In genomic region chr3:191296041-191296541, GRCh38 we compare ENCODE assay signal across 10 cellular contexts. TPM values are rescaled to one million over a fixed set of nuclear protein-coding genes. Genes with fewer than 3 reads are reported as not detected.
DNase-seq lines count a peak whose midpoint lies in the region; ATAC-seq lines count a peak whose summit lies in the region.
"Had no signal": no experiment of that assay in that cellular context is flagged by ENCODE, and none has a peak within 500 bp of the region (broad histone marks: within the 10 kb centered on the region; RNA-seq: fewer than 3 reads in every experiment).

No MANE protein-coding gene starts in this region.

- H3K27ac Mint-ChIP-seq in activated naive CD8-positive, alpha-beta T cell treated with anti-CD3 and anti-CD28 coated beads, Interleukin-2, amount 50 U/mL, for 24 hours = no peak overlapping the region
- H3K27ac Mint-ChIP-seq in activated naive CD8-positive, alpha-beta T cell treated with anti-CD3 and anti-CD28 coated beads for 36 hours = no peak overlapping the region
- H3K27ac Mint-ChIP-seq in natural killer cell treated with Interleukin-12 subunit alpha and Interleukin-12 subunit beta and Interleukin-15 and Interleukin-18, amount 100 ng/mL, for 72 hours = no peak overlapping the region
- H3K27ac Mint-ChIP-seq: brain had no signal

- H3K27me3 Mint-ChIP-seq in activated naive CD8-positive, alpha-beta T cell treated with anti-CD3 and anti-CD28 coated beads, Interleukin-2, amount 50 U/mL, for 24 hours = no peaks in the 10 kb centered on the region
- peaks cover 3% of the 10 kb centered on the region for H3K27me3 Mint-ChIP-seq in activated naive CD8-positive, alpha-beta T cell treated with anti-CD3 and anti-CD28 coated beads for 36 hours
- peaks cover 0 to 2% of the 10 kb centered on the region in 2 donors for H3K27me3 Mint-ChIP-seq in natural killer cell treated with Interleukin-12 subunit alpha and Interleukin-12 subunit beta and Interleukin-15 and Interleukin-18, amount 100 ng/mL, for 72 hours
- H3K27me3 Mint-ChIP-seq: brain had no signal

- no peak overlapping the region for H3K4me3 Mint-ChIP-seq in activated naive CD8-positive, alpha-beta T cell treated with anti-CD3 and anti-CD28 coated beads, Interleukin-2, amount 50 U/mL, for 24 hours
- no peak overlapping the region for H3K4me3 Mint-ChIP-seq in activated naive CD8-positive, alpha-beta T cell treated with anti-CD3 and anti-CD28 coated beads for 36 hours
- no peak overlapping the region for H3K4me3 Mint-ChIP-seq in natural killer cell treated with Interleukin-12 subunit alpha and Interleukin-12 subunit beta and Interleukin-15 and Interleukin-18, amount 100 ng/mL, for 72 hours
- H3K4me3 Mint-ChIP-seq: brain had no signal

- no peaks in the 10 kb centered on the region for H3K36me3 Mint-ChIP-seq in activated naive CD8-positive, alpha-beta T cell treated with anti-CD3 and anti-CD28 coated beads, Interleukin-2, amount 50 U/mL, for 24 hours (ENCODE audit: low read depth)
- no peaks in the 10 kb centered on the region for H3K36me3 Mint-ChIP-seq in activated naive CD8-positive, alpha-beta T cell treated with anti-CD3 and anti-CD28 coated beads for 36 hours
- H3K36me3 Mint-ChIP-seq in natural killer cell treated with Interleukin-12 subunit alpha and Interleukin-12 subunit beta and Interleukin-15 and Interleukin-18, amount 100 ng/mL, for 72 hours = no peaks in the 10 kb centered on the region
- H3K36me3 Mint-ChIP-seq: brain had no signal

- peaks cover 24% of the 10 kb centered on the region for H3K4me1 Mint-ChIP-seq in activated naive CD8-positive, alpha-beta T cell treated with anti-CD3 and anti-CD28 coated beads, Interleukin-2, amount 50 U/mL, for 24 hours
- no peaks in the 10 kb centered on the region for H3K4me1 Mint-ChIP-seq in activated naive CD8-positive, alpha-beta T cell treated with anti-CD3 and anti-CD28 coated beads for 36 hours
- H3K4me1 Mint-ChIP-seq in natural killer cell treated with Interleukin-12 subunit alpha and Interleukin-12 subunit beta and Interleukin-15 and Interleukin-18, amount 100 ng/mL, for 72 hours (ENCODE audit: low read depth in 2 of 2) = no peaks in the 10 kb centered on the region
- H3K4me1 Mint-ChIP-seq: brain had no signal

- peak; percentile 24 for ATAC-seq in activated naive CD8-positive, alpha-beta T cell treated with anti-CD3 and anti-CD28 coated beads, Interleukin-2, amount 50 U/mL, for 24 hours
- ATAC-seq in HG02884 (IDR thresholded peaks at IDR 0.05; ENCODE audit: unreplicated experiment) = peak; percentile 83
- ATAC-seq in natural killer cell treated with Interleukin-12 subunit alpha and Interleukin-12 subunit beta and Interleukin-15 and Interleukin-18, amount 100 ng/mL, for 72 hours = no peak

- no peak for DNase-seq in activated naive CD8-positive, alpha-beta T cell treated with anti-CD3 and anti-CD28 coated beads, Interleukin-2, amount 50 U/mL, for 24 hours
- no peak for DNase-seq in activated naive CD8-positive, alpha-beta T cell treated with anti-CD3 and anti-CD28 coated beads for 36 hours
- peak; percentile 87 for DNase-seq in NAMALWA (ENCODE audit: low spot score)
- no peak for DNase-seq in SK-N-DZ (ENCODE audit: low spot score)
- DNase-seq in cerebellar cortex (ENCODE audit: low spot score) = no peak
- DNase-seq in natural killer cell treated with Interleukin-12 subunit alpha and Interleukin-12 subunit beta and Interleukin-15 and Interleukin-18, amount 100 ng/mL, for 72 hours (ENCODE audit: low spot score) = no peak
- DNase-seq in activated CD4-positive, CD25-positive, alpha-beta regulatory T cell treated with anti-CD3 and anti-CD28 coated beads, Interleukin-2, amount 50 U/mL, for 72 hours = no peak
- DNase-seq: NCI-H1694 treated with DMSO at 0.1 percent for 48 hours had no signal

- no peaks in the 10 kb centered on the region for H3K9me3 Mint-ChIP-seq in activated naive CD8-positive, alpha-beta T cell treated with anti-CD3 and anti-CD28 coated beads, Interleukin-2, amount 50 U/mL, for 24 hours
- peaks cover 2% of the 10 kb centered on the region for H3K9me3 Mint-ChIP-seq in activated naive CD8-positive, alpha-beta T cell treated with anti-CD3 and anti-CD28 coated beads for 36 hours
- no peaks in the 10 kb centered on the region for H3K9me3 Mint-ChIP-seq in natural killer cell treated with Interleukin-12 subunit alpha and Interleukin-12 subunit beta and Interleukin-15 and Interleukin-18, amount 100 ng/mL, for 72 hours

RNA-seq across cellular contexts. Expression of gene CCDC50, which starts 33.1 kb away (rescaled TPM):
- total RNA-seq in activated naive CD8-positive, alpha-beta T cell treated with anti-CD3 and anti-CD28 coated beads for 36 hours = 1 to 10 TPM; 4.7 to 4.9 TPM
- polyA plus RNA-seq in SK-N-DZ (2014; cell fraction: cytosol; rRNA removed) = 34.3 and 40.3 TPM in 2 replicates
- 35.9 and 36.2 TPM in 2 replicates for polyA plus RNA-seq in SK-N-DZ (2014; cell fraction: nucleus; rRNA removed)
- total RNA-seq in natural killer cell treated with Interleukin-12 subunit alpha and Interleukin-12 subunit beta and Interleukin-15 and Interleukin-18, amount 100 ng/mL, for 72 hours = 10 to 100 TPM; 24.4 to 27.7 TPM

RNA-seq across cellular contexts. Expression of gene UTS2B, which starts 34.2 kb away (rescaled TPM):
- not detected for total RNA-seq in activated naive CD8-positive, alpha-beta T cell treated with anti-CD3 and anti-CD28 coated beads for 36 hours
- polyA plus RNA-seq in SK-N-DZ (2014; cell fraction: cytosol; rRNA removed) = 1.6 TPM in 1 of 2 replicates, not detected in the other
- polyA plus RNA-seq in SK-N-DZ (2014; cell fraction: nucleus; rRNA removed) = 0.09 and 0.11 TPM in 2 replicates
- total RNA-seq in natural killer cell treated with Interleukin-12 subunit alpha and Interleukin-12 subunit beta and Interleukin-15 and Interleukin-18, amount 100 ng/mL, for 72 hours = not detected

Comparison
In these comparisons a context has a peak if more than half of its experiments do, and no peak if none do; other contexts are left out.
1. ATAC-seq: peak in activated naive CD8-positive, alpha-beta T cell treated with anti-CD3 and anti-CD28 coated beads, Interleukin-2, amount 50 U/mL, for 24 hours (single experiment) and HG02884 (single experiment); none in natural killer cell treated with Interleukin-12 subunit alpha and Interleukin-12 subunit beta and Interleukin-15 and Interleukin-18, amount 100 ng/mL, for 72 hours (0 of 2).
2. RNA of gene CCDC50, which starts 33.1 kb away (total RNA-seq): 24.4 to 27.7 TPM in natural killer cell treated with Interleukin-12 subunit alpha and Interleukin-12 subunit beta and Interleukin-15 and Interleukin-18, amount 100 ng/mL, for 72 hours; 4.7 to 4.9 TPM in activated naive CD8-positive, alpha-beta T cell treated with anti-CD3 and anti-CD28 coated beads for 36 hours; every median in the first group is over 4 times any median in the second.